ENCODE assay signal across 10 cellular contexts in the genomic region with DNA sequence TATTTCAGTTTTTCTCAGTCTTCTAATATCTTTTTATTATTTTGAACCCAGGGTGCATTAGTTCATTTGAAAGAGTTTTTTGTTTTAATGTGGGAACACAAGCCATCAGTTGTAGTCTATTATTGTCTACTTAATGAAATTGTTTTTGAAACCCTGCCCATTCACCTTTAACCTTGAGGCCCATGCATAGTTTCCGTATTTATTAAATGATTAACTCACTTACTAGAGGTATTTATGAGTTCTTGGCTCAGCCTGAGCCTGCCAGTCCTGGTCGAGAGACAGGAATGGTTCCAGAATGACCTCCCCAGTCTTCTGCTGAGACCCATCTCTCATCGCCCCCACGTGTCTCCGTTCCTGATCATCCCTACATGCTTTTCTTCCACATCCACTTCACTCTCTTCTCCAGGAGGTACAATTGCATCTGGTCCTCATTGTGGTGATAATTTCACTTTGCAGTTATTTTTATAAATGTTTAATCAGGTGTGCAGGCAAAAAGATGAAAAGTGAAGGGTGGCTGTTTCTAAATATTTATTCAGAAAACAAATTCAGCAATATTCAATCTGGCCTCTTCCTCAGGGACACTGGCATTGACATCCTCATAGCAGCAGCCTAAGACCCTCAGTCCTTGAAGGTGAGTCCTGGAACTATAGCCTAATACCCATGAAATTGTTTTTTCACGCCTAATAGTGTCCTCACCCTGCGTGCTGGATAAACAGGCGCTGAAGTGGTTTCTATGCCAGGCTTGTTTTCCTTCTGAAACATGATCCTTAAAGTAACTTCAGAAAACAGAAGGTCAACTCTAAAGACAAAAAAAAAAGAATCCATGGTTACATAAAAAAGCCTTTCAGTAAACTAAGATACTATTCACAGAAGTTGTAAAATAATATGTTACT.
"Had no signal": no experiment of that assay in that cellular context is flagged by ENCODE, and none has a peak within 500 bp of the region (broad histone marks: within the 10 kb centered on the region; RNA-seq: fewer than 3 reads in every experiment).

No MANE protein-coding gene starts in this region.

- H3K36me3 ChIP-seq: adrenal gland, sigmoid colon, suprapubic skin had no signal

- H3K27ac ChIP-seq: adrenal gland, sigmoid colon, suprapubic skin had no signal

- DNase-seq: activated B cell treated with CpG ODN at 0.5 μM for 24 hours; activated CD4-positive, alpha-beta T cell treated with anti-CD3 and anti-CD28 coated beads, Interleukin-2, amount 50 U/mL, for 1 hour; activated naive CD4-positive, alpha-beta T cell treated with anti-CD3 and anti-CD28 coated beads, Interleukin-2, amount 50 U/mL, for 16 hours; adrenal gland; naive B cell; sigmoid colon; stimulated activated CD4-positive, alpha-beta T cell treated with anti-CD3 and anti-CD28 coated beads, Interleukin-4, amount 100 ng/mL, for 1 hour; stimulated activated CD8-positive, alpha-beta memory T cell treated with anti-CD3 and anti-CD28 coated beads, Interleukin-4, amount 100 ng/mL, for 48 hours; stimulated activated naive CD8-positive, alpha-beta T cell treated with anti-CD3 and anti-CD28 coated beads, Interleukin-15, Interleukin-2, amounts not matched to agents 100 U/mL and 50 U/mL, for 24 hours had no signal

- H3K4me3 ChIP-seq: adrenal gland, sigmoid colon, suprapubic skin had no signal

- ATAC-seq: stimulated activated naive CD8-positive, alpha-beta T cell treated with anti-CD3 and anti-CD28 coated beads, Interleukin-15, Interleukin-2, amounts not matched to agents 100 U/mL and 50 U/mL, for 24 hours had no signal

- H3K27me3 ChIP-seq: adrenal gland, sigmoid colon, suprapubic skin had no signal

- H3K9me3 ChIP-seq: adrenal gland, sigmoid colon, suprapubic skin had no signal

- H3K4me1 ChIP-seq: adrenal gland, sigmoid colon, suprapubic skin had no signal
